In genomic region chr22:38964989-38965388, GRCh38 we compare ENCODE assay signal across 1 cellular context.
TF ChIP-seq lines count a peak whose summit lies in the region.

No MANE protein-coding gene starts in this region.

TF ChIP-seq in IMR-90, 13 proteins besides CTCF, POLR2A, EP300 and RAD21 (continued from another document):
- TF ChIP-seq MAZ (IDR thresholded peaks at IDR 0.05; ENCODE audit: borderline replicate concordance, low read depth, low read length) = no peak
- TF ChIP-seq MXI1 (IDR thresholded peaks at IDR 0.05; ENCODE audit: borderline replicate concordance, low read depth, low read length) = no peak
- no peak for TF ChIP-seq CHD1 (IDR thresholded peaks at IDR 0.05; ENCODE audit: low read depth, low read length)
- TF ChIP-seq FOS (IDR thresholded peaks at IDR 0.05; ENCODE audit: low read depth, low read length) = no peak
- TF ChIP-seq MAFK (IDR thresholded peaks at IDR 0.05; ENCODE audit: low read depth, low read length) = no peak
- TF ChIP-seq, protein P1, sequence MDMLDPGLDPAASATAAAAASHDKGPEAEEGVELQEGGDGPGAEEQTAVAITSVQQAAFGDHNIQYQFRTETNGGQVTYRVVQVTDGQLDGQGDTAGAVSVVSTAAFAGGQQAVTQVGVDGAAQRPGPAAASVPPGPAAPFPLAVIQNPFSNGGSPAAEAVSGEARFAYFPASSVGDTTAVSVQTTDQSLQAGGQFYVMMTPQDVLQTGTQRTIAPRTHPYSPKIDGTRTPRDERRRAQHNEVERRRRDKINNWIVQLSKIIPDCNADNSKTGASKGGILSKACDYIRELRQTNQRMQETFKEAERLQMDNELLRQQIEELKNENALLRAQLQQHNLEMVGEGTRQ (IDR thresholded peaks at IDR 0.05; ENCODE audit: low read depth, low read length) = no peak
- TF ChIP-seq RCOR1 (IDR thresholded peaks at IDR 0.05; ENCODE audit: insufficient replicate concordance, low read length) = no peak
- TF ChIP-seq ELK1 (IDR thresholded peaks at IDR 0.05; ENCODE audit: borderline replicate concordance, low read depth, low read length) = no peak
- TF ChIP-seq NFE2L2 (IDR thresholded peaks at IDR 0.05; ENCODE audit: low read depth, low read length) = no peak
- no peak for TF ChIP-seq RFX5 (IDR thresholded peaks at IDR 0.05; ENCODE audit: low read depth, low read length)
